In genomic region chr6:106439459-106439858, GRCh38 we compare ENCODE assay signal across 28 cellular contexts.
DNase-seq lines count a peak whose midpoint lies in the region; ATAC-seq and TF ChIP-seq lines count a peak whose summit lies in the region.
"Had no signal": no experiment of that assay in that cellular context is flagged by ENCODE, and none has a peak within 500 bp of the region (broad histone marks: within the 10 kb centered on the region; RNA-seq: fewer than 3 reads in every experiment).

No MANE protein-coding gene starts in this region.

- peaks cover 53% of the 10 kb centered on the region for H3K27me3 Mint-ChIP-seq in chondrocyte (ENCODE audit: low read depth)

- ATAC-seq in HG02981 (IDR thresholded peaks at IDR 0.05; ENCODE audit: unreplicated experiment) (no peak), GM19452 (IDR thresholded peaks at IDR 0.05; ENCODE audit: unreplicated experiment) (no peak)
- ATAC-seq: gastrocnemius medialis, right lobe of liver, T-helper 17 cell had no signal

- no peak overlapping the region for H3K27ac Mint-ChIP-seq in chondrocyte (ENCODE audit: unreplicated experiment)
- H3K27ac Mint-ChIP-seq: activated naive CD8-positive, alpha-beta T cell treated with anti-CD3 and anti-CD28 coated beads for 36 hours; activated T-helper 2 cell treated with anti-CD3 and anti-CD28 coated beads, Interferon-gamma antibody, Interleukin-2, Interleukin-4, amounts not matched to agents 10 μg/mL and 5 μg/mL and 100 μg/mL, durations not matched to agents 14 hours and 24 hours and 36 hours; CD14-positive monocyte; memory B cell; naive B cell; T-helper 17 cell had no signal

- no peaks in the 10 kb centered on the region for H3K9me2 ChIP-seq in Loucy (replicated peaks; ENCODE audit: low read depth, low read length)

- TF ChIP-seq CTCF in Loucy (conservative IDR thresholded peaks at IDR 0.05; ENCODE audit: low read length) (no peak), breast epithelium (IDR thresholded peaks at IDR 0.05) (no peak), chondrocyte (IDR thresholded peaks at IDR 0.05) (no peak)

- intact Hi-C loops in breast epithelium (cut with DNase I; ENCODE audit: low total_unique reads) = no loop called here

- no peak overlapping the region for H3K4me2 ChIP-seq in Loucy (ENCODE audit: low read depth, low read length, poor library complexity, severe bottlenecking)

- H4K20me1 ChIP-seq in Loucy (ENCODE audit: insufficient read depth, low read length, poor library complexity, severe bottlenecking) = no peaks in the 10 kb centered on the region

- no peaks in the 10 kb centered on the region for H3K36me3 ChIP-seq in Loucy (ENCODE audit: insufficient read depth, low read length)
- H3K36me3 ChIP-seq in breast epithelium = no peaks in the 10 kb centered on the region
- H3K36me3 ChIP-seq: gastrocnemius medialis, right lobe of liver, upper lobe of left lung had no signal

- H3K79me2 ChIP-seq in Loucy (ENCODE audit: insufficient read depth, low read length) = no peaks in the 10 kb centered on the region

- H3K4me1 Mint-ChIP-seq in chondrocyte (ENCODE audit: low read depth) = no peaks in the 10 kb centered on the region
- H3K4me1 Mint-ChIP-seq: activated naive CD8-positive, alpha-beta T cell treated with anti-CD3 and anti-CD28 coated beads for 36 hours; CD14-positive monocyte had no signal

- peak overlapping the region; percentile 43 to 74 for H3K27ac ChIP-seq in breast epithelium
- H3K27ac ChIP-seq: gastrocnemius medialis, right lobe of liver, upper lobe of left lung had no signal

- TF ChIP-seq POLR2A in breast epithelium (IDR thresholded peaks at IDR 0.05) = no peak

- no peak overlapping the region for H3K9ac ChIP-seq in Loucy (ENCODE audit: low read depth, low read length, poor library complexity, severe bottlenecking)

- H2AFZ ChIP-seq in Loucy (ENCODE audit: low read length) = peak overlapping the region; percentile 43; the same call in 1 of the 2 replicates

- no peak overlapping the region for H3K4me3 Mint-ChIP-seq in chondrocyte (ENCODE audit: unreplicated experiment)
- H3K4me3 Mint-ChIP-seq: activated naive CD8-positive, alpha-beta T cell treated with anti-CD3 and anti-CD28 coated beads for 36 hours; CD14-positive monocyte; memory B cell; T-helper 17 cell had no signal

- peaks cover 9% of the 10 kb centered on the region for H3K4me1 ChIP-seq in Loucy (ENCODE audit: insufficient read depth, low read length, poor library complexity, severe bottlenecking)
- H3K4me1 ChIP-seq in breast epithelium = no peaks in the 10 kb centered on the region
- H3K4me1 ChIP-seq: gastrocnemius medialis, right lobe of liver, upper lobe of left lung had no signal

- H3K9me3 ChIP-seq in Loucy (ENCODE audit: insufficient read depth, low read depth, low read length) (no peaks in the 10 kb centered on the region), breast epithelium (no peaks in the 10 kb centered on the region)
- H3K9me3 ChIP-seq: gastrocnemius medialis, right lobe of liver, upper lobe of left lung had no signal

- DNase-seq in EL (peak; percentile 15), breast epithelium (ENCODE audit: low spot score in 2 of 2) (no peak), myocyte (ENCODE audit: low read depth) (peak; percentile 25), glomerular visceral epithelial cell (ENCODE audit: extremely low spot score) (no peak), chondrocyte (ENCODE audit: low spot score) (no peak)
- DNase-seq: activated CD4-positive, alpha-beta T cell treated with anti-CD3 and anti-CD28 coated beads for 4 hours; activated naive CD8-positive, alpha-beta T cell treated with anti-CD3 and anti-CD28 coated beads for 36 hours; erythroblast; gastrocnemius medialis; GF-D8; H7; KBM-7; kidney; naive B cell; NCI-H1092 treated with DMSO at 0.1 percent for 48 hours; NCI-H2029 treated with DMSO at 0.1 percent for 48 hours; occipital lobe; OCI-M1; right lobe of liver; stimulated activated CD4-positive, alpha-beta T cell treated with anti-CD3 and anti-CD28 coated beads, Interleukin-15, amount 100 ng/mL, for 24 hours; T-helper 17 cell; upper lobe of left lung had no signal

- no peaks in the 10 kb centered on the region for H3K36me3 Mint-ChIP-seq in chondrocyte (ENCODE audit: low read depth)
- H3K36me3 Mint-ChIP-seq: activated naive CD8-positive, alpha-beta T cell treated with anti-CD3 and anti-CD28 coated beads for 36 hours; CD14-positive monocyte; memory B cell; naive B cell had no signal

- no peaks in the 10 kb centered on the region for H3K27me3 ChIP-seq in Loucy (ENCODE audit: insufficient read depth, low read length, poor library complexity, severe bottlenecking)
- no peaks in the 10 kb centered on the region for H3K27me3 ChIP-seq in breast epithelium
- H3K27me3 ChIP-seq: right lobe of liver, upper lobe of left lung had no signal

- H3F3A ChIP-seq in Loucy (ENCODE audit: low read depth) = no peaks in the 10 kb centered on the region

- H3K4me3 ChIP-seq in Loucy (ENCODE audit: low read length, poor library complexity, severe bottlenecking) (no peak overlapping the region), breast epithelium (peak overlapping the region in 1 of 3 donors; percentile 6)
- H3K4me3 ChIP-seq: gastrocnemius medialis, right lobe of liver, upper lobe of left lung had no signal

- H3K9me3 Mint-ChIP-seq in chondrocyte (ENCODE audit: low read depth) = no peaks in the 10 kb centered on the region
- H3K9me3 Mint-ChIP-seq: activated naive CD8-positive, alpha-beta T cell treated with anti-CD3 and anti-CD28 coated beads for 36 hours; activated T-helper 2 cell treated with anti-CD3 and anti-CD28 coated beads, Interferon-gamma antibody, Interleukin-2, Interleukin-4, amounts not matched to agents 10 μg/mL and 5 μg/mL and 100 μg/mL, durations not matched to agents 14 hours and 24 hours and 36 hours; memory B cell; naive B cell had no signal

Comparison
In these comparisons a context has a peak if more than half of its experiments do, and no peak if none do; other contexts are left out.
1. DNase-seq: peak in EL (single experiment) and myocyte (single experiment); none in breast epithelium (0 of 2), glomerular visceral epithelial cell (single experiment) and chondrocyte (single experiment).